Comparison of ENCODE assay signal across 12 cellular contexts in genomic region chr2:71716697-71717624, GRCh38.
DNase-seq lines count a peak whose midpoint lies in the region; ATAC-seq, FAIRE-seq and TF ChIP-seq lines count a peak whose summit lies in the region.
"Had no signal": no experiment of that assay in that cellular context is flagged by ENCODE, and none has a peak within 500 bp of the region (broad histone marks: within the 10 kb centered on the region; RNA-seq: fewer than 3 reads in every experiment).

No MANE protein-coding gene starts in this region.

- peak; percentile 55 for DNase-seq in HS-5 (ENCODE audit: low read depth)
- peak; percentile 62 to 81 (median 75) for DNase-seq in body of pancreas
- DNase-seq in kidney: peak; percentile 97
- peak; percentile 31 to 34 for DNase-seq in thyroid gland
- no peak for DNase-seq in GM19238 (ENCODE audit: insufficient read length, low spot score)
- no peak for DNase-seq in midbrain (lab: John Stamatoyannopoulos, UW)
- no peak for DNase-seq in NCI-H526 treated with DMSO at 0.1 percent for 48 hours (lab: John Stamatoyannopoulos, UW)
- DNase-seq: activated CD8-positive, alpha-beta memory T cell treated with anti-CD3 and anti-CD28 coated beads, Interleukin-2, amount 50 U/mL, for 4 hours; erythroblast; occipital lobe; substantia nigra had no signal

- peaks cover 45% of the 10 kb centered on the region for H3K4me1 ChIP-seq in body of pancreas
- H3K4me1 ChIP-seq in kidney (ENCODE audit: control insufficient read depth in 1 of 2, insufficient read depth in 1 of 2, low read depth in 1 of 2, low read length in 2 of 2): no peaks in the 10 kb centered on the region
- peaks cover 0 to 34% of the 10 kb centered on the region in 2 donors for H3K4me1 ChIP-seq in thyroid gland

- H3K9me3 ChIP-seq in body of pancreas (no peaks in the 10 kb centered on the region), kidney (ENCODE audit: control insufficient read depth in 1 of 2, low read length in 2 of 2) (no peaks in the 10 kb centered on the region), thyroid gland (no peaks in the 10 kb centered on the region)

- FAIRE-seq in kidney (lab: Jason Lieb, UNC): no peak

- TF ChIP-seq CTCF in body of pancreas (IDR thresholded peaks at IDR 0.05) (no peak), kidney (IDR thresholded peaks at IDR 0.05; ENCODE audit: borderline replicate concordance, extremely low read depth, insufficient read depth) (no peak), thyroid gland (IDR thresholded peaks at IDR 0.05) (no peak)

- no peaks in the 10 kb centered on the region for H3K36me3 ChIP-seq in body of pancreas (replicated peaks in 1 of 2; ENCODE audit: insufficient read depth in 1 of 2, low read depth in 2 of 2)
- no peaks in the 10 kb centered on the region for H3K36me3 ChIP-seq in kidney (ENCODE audit: control insufficient read depth in 1 of 2, insufficient read depth in 2 of 2, low read length in 2 of 2)
- no peaks in the 10 kb centered on the region for H3K36me3 ChIP-seq in thyroid gland

- no peak for TF ChIP-seq POLR2A in body of pancreas (IDR thresholded peaks at IDR 0.05)
- TF ChIP-seq POLR2A in thyroid gland (IDR thresholded peaks at IDR 0.05): no peak

- intact Hi-C loops in body of pancreas (cut with DNase I) (no loop called here), kidney (cut with DNase I) (no loop called here), thyroid gland (cut with DNase I) (no loop called here)

- no peak overlapping the region for H3K9ac ChIP-seq in kidney (ENCODE audit: low read length in 2 of 2)

- H3K27me3 ChIP-seq in body of pancreas (no peaks in the 10 kb centered on the region), thyroid gland (no peaks in the 10 kb centered on the region)

- WGBS in body of pancreas, 2 donors: 36 to 37% methylated on average over 16 to 17 of the region's 17 CpGs
- WGBS in thyroid gland, 2 donors: 70 to 75% methylated on average over 15 to 17 of the region's 17 CpGs

- ATAC-seq in body of pancreas: peak; percentile 83
- ATAC-seq in GM18517 (IDR thresholded peaks at IDR 0.05; ENCODE audit: unreplicated experiment): no peak

- H3K27ac ChIP-seq in body of pancreas: no peak overlapping the region
- H3K27ac ChIP-seq in kidney (ENCODE audit: low read depth in 2 of 2, low read length in 2 of 2): no peak overlapping the region
- peak overlapping the region; percentile 15 to 61 (median 36) for H3K27ac ChIP-seq in thyroid gland

- no peak overlapping the region for H3K4me3 ChIP-seq in body of pancreas
- H3K4me3 ChIP-seq in kidney (ENCODE audit: low read length in 2 of 2): no peak overlapping the region
- no peak overlapping the region for H3K4me3 ChIP-seq in thyroid gland (replicated peaks in 1 of 3)

Comparison
In these comparisons a context has a peak if more than half of its experiments do, and no peak if none do; other contexts are left out.
1. DNase-seq: peak in HS-5 (single experiment), body of pancreas (4 of 4), kidney (single experiment) and thyroid gland (2 of 2); none in GM19238 (single experiment), midbrain (single experiment) and NCI-H526 treated with DMSO at 0.1 percent for 48 hours (single experiment).
2. H3K27ac ChIP-seq: peak in thyroid gland (3 of 3); none in body of pancreas (0 of 4) and kidney (0 of 2).